ENCODE assay signal across 24 cellular contexts in genomic region chr10:77634939-77635338, GRCh38. TPM values are rescaled to one million over a fixed set of nuclear protein-coding genes. Genes with fewer than 3 reads are reported as not detected.
DNase-seq lines count a peak whose midpoint lies in the region; ATAC-seq and TF ChIP-seq lines count a peak whose summit lies in the region.
"Had no signal": no experiment of that assay in that cellular context is flagged by ENCODE, and none has a peak within 500 bp of the region (broad histone marks: within the 10 kb centered on the region; RNA-seq: fewer than 3 reads in every experiment).

No MANE protein-coding gene starts in this region.

- H2AK5ac ChIP-seq in trophoblast cell (ENCODE audit: low read length), result no peak overlapping the region

- H4K91ac ChIP-seq in trophoblast cell (ENCODE audit: low read depth, low read length), result no peak overlapping the region

- H3K4me1 ChIP-seq in ascending aorta (peaks cover 6 to 51% of the 10 kb centered on the region in 2 donors), trophoblast cell (ENCODE audit: control insufficient read depth in 1 of 2, insufficient read depth in 2 of 2, low read length in 2 of 2) (peaks cover 7 to 21% of the 10 kb centered on the region in 2 experiments)
- H3K4me1 ChIP-seq: SJCRH30 had no signal

- H2BK120ac ChIP-seq in trophoblast cell (ENCODE audit: insufficient read depth, low read length, poor library complexity), result no peak overlapping the region

- peaks cover 32% of the 10 kb centered on the region for H3K79me1 ChIP-seq in trophoblast cell (ENCODE audit: low read length)

- H3K27ac Mint-ChIP-seq in WTC11, result no peak overlapping the region
- H3K27ac Mint-ChIP-seq: activated naive CD8-positive, alpha-beta T cell treated with anti-CD3 and anti-CD28 coated beads for 36 hours; CD4-positive, alpha-beta T cell; naive thymus-derived CD4-positive, alpha-beta T cell had no signal

- peaks cover 28% of the 10 kb centered on the region for H3K4me1 Mint-ChIP-seq in WTC11

- peak overlapping the region; percentile 91 for H3K4me2 ChIP-seq in trophoblast cell (ENCODE audit: low read length)

- no peaks in the 10 kb centered on the region for H3K36me3 Mint-ChIP-seq in WTC11
- H3K36me3 Mint-ChIP-seq: activated naive CD8-positive, alpha-beta T cell treated with anti-CD3 and anti-CD28 coated beads for 36 hours; naive thymus-derived CD4-positive, alpha-beta T cell had no signal

- H3K9ac ChIP-seq in trophoblast cell (ENCODE audit: low read length), result no peak overlapping the region
- H3K9ac ChIP-seq: GM23248 had no signal

- POLR2A ChIA-PET in WTC11 (lab: Charles Lee), result interaction anchor here (1.0 to 1.2 kb wide), 2 partner anchors 8 to 248 kb away, joined by 3 to 4 read pairs; no protein-coding TSS in a partner anchor

- peak overlapping the region; percentile 18 for H3K23ac ChIP-seq in trophoblast cell (ENCODE audit: low read length)

- TF ChIP-seq CTCF in 22Rv1 (IDR thresholded peaks at IDR 0.05) (no peak), ascending aorta (IDR thresholded peaks at IDR 0.05) (no peak), foreskin fibroblast (IDR thresholded peaks at IDR 0.05; ENCODE audit: low read depth, low read length) (no peak), WTC11 (IDR thresholded peaks at IDR 0.05) (no peak)

- H3K4ac ChIP-seq in trophoblast cell (ENCODE audit: low read depth, low read length), result no peak overlapping the region

- intact Hi-C loops in ascending aorta (cut with DNase I), result loop anchor here (5.0 kb wide), 3 partner anchors 83 to 388 kb away; no protein-coding TSS in a partner anchor

- no peak overlapping the region for H2BK12ac ChIP-seq in trophoblast cell (ENCODE audit: low read length)

- H3K27me3 ChIP-seq in ascending aorta (no peaks in the 10 kb centered on the region), trophoblast cell (ENCODE audit: insufficient read depth, low read length) (no peaks in the 10 kb centered on the region)

- no peaks in the 10 kb centered on the region for H3K9me3 ChIP-seq in ascending aorta
- no peaks in the 10 kb centered on the region for H3K9me3 ChIP-seq in trophoblast cell (ENCODE audit: insufficient read depth, low read depth, low read length)
- H3K9me3 ChIP-seq: lower lobe of right lung, psoas muscle, SJCRH30, spleen had no signal

- no peak for DNase-seq in ascending aorta (ENCODE audit: low spot score in 2 of 2)
- DNase-seq in foreskin fibroblast, result no peak
- DNase-seq in trophoblast cell, result no peak
- DNase-seq in kidney tubule cell (ENCODE audit: low spot score), result no peak
- no peak for DNase-seq in WTC11 (ENCODE audit: low spot score)
- no peak for DNase-seq in NOMO-1 treated with dmso at 0.1 percent for 144 hours (lab: John Stamatoyannopoulos, UW; ENCODE audit: unreplicated experiment)
- DNase-seq: activated CD8-positive, alpha-beta memory T cell treated with anti-CD3 and anti-CD28 coated beads for 24 hours; activated naive CD8-positive, alpha-beta T cell treated with anti-CD3 and anti-CD28 coated beads for 36 hours; CD4-positive, alpha-beta T cell; erythroblast; GM23248; lower lobe of right lung; naive thymus-derived CD4-positive, alpha-beta T cell; NCI-H1092; NCI-H748 treated with DMSO at 0.1 percent for 48 hours; PC-9; psoas muscle; SJCRH30; spleen; T-helper 9 cell had no signal

- H3K27ac ChIP-seq in 22Rv1 (peak overlapping the region; percentile 28; the same call in 1 of the 2 replicates), ascending aorta (peak overlapping the region; percentile 79 to 86), trophoblast cell (ENCODE audit: low read depth, low read length) (no peak overlapping the region)
- H3K27ac ChIP-seq: GM23248, HL-60, lower lobe of right lung, PC-9, psoas muscle, SJCRH30 had no signal

- H3K36me3 ChIP-seq in ascending aorta, result no peaks in the 10 kb centered on the region
- peaks cover 18 to 25% of the 10 kb centered on the region in 2 experiments for H3K36me3 ChIP-seq in trophoblast cell (ENCODE audit: control insufficient read depth in 1 of 2, insufficient read depth in 2 of 2, low read length in 2 of 2)
- H3K36me3 ChIP-seq: lower lobe of right lung, SJCRH30, spleen had no signal

- peaks cover 60% of the 10 kb centered on the region for H3K27me3 Mint-ChIP-seq in WTC11 (ENCODE audit: low read depth)

- H3K4me3 ChIP-seq in ascending aorta, result peak overlapping the region; percentile 75 to 76
- peak overlapping the region; percentile 56 to 89 for H3K4me3 ChIP-seq in foreskin fibroblast (ENCODE audit: low read depth in 1 of 2, low read length in 2 of 2)
- no peak overlapping the region for H3K4me3 ChIP-seq in trophoblast cell (ENCODE audit: low read depth, low read length)
- H3K4me3 ChIP-seq: PC-9, SJCRH30 had no signal

- peaks cover 30% of the 10 kb centered on the region for H3K79me2 ChIP-seq in trophoblast cell (ENCODE audit: control insufficient read depth, insufficient read depth, low read length, poor library complexity)

- H4K12ac ChIP-seq in trophoblast cell (ENCODE audit: low read depth, low read length), result no peak overlapping the region

- no peaks in the 10 kb centered on the region for H3K9me3 Mint-ChIP-seq in WTC11
- H3K9me3 Mint-ChIP-seq: activated naive CD8-positive, alpha-beta T cell treated with anti-CD3 and anti-CD28 coated beads for 36 hours; CD4-positive, alpha-beta T cell had no signal

- no CpG with 5 or more reads among the region's 4 CpGs for WGBS in trophoblast cell (ENCODE audit: extremely low coverage, insufficient coverage, insufficient read length)

- no peak overlapping the region for H3K4me3 Mint-ChIP-seq in WTC11
- H3K4me3 Mint-ChIP-seq: activated naive CD8-positive, alpha-beta T cell treated with anti-CD3 and anti-CD28 coated beads for 36 hours; CD4-positive, alpha-beta T cell; naive thymus-derived CD4-positive, alpha-beta T cell had no signal

- H3K18ac ChIP-seq in trophoblast cell (ENCODE audit: low read length), result no peak overlapping the region

- no peak overlapping the region for H3K14ac ChIP-seq in trophoblast cell (ENCODE audit: low read length)

- H2BK5ac ChIP-seq in trophoblast cell (ENCODE audit: low read depth, low read length, poor library complexity), result no peak overlapping the region

- H4K8ac ChIP-seq in trophoblast cell (ENCODE audit: low read depth, low read length), result no peak overlapping the region

- no peak for ATAC-seq in WTC11
- no peak for ATAC-seq in GM21717 (IDR thresholded peaks at IDR 0.05; ENCODE audit: unreplicated experiment)
- ATAC-seq: activated CD4-positive, CD25-positive, alpha-beta regulatory T cell treated with anti-CD3 and anti-CD28 coated beads, Interleukin-2, amount 50 U/mL, for 24 hours; lower lobe of right lung; naive thymus-derived CD4-positive, alpha-beta T cell; psoas muscle had no signal

- CTCF ChIA-PET in WTC11 (lab: Charles Lee), result interaction anchor here (1.6 to 6.5 kb wide), 7 partner anchors 9 to 460 kb away, joined by 5 to 50 read pairs (median 8); no protein-coding TSS in a partner anchor

- H2AFZ ChIP-seq in trophoblast cell (ENCODE audit: insufficient read depth, low read length, poor library complexity), result no peak overlapping the region
- H2AFZ ChIP-seq: GM23248, PC-9 had no signal

TF ChIP-seq in WTC11, 78 proteins besides CTCF, POLR2A, EP300 and RAD21:
- TF ChIP-seq ATF3 (CRISPR knock-in tag; conservative IDR thresholded peaks at IDR 0.05) (no peak), JUN (CRISPR knock-in tag; IDR thresholded peaks at IDR 0.05) (no peak), ZNF232 (CRISPR knock-in tag; IDR thresholded peaks at IDR 0.05) (no peak), MYBL2 (CRISPR knock-in tag; IDR thresholded peaks at IDR 0.05) (no peak), AFF4 (CRISPR knock-in tag; IDR thresholded peaks at IDR 0.05; ENCODE audit: borderline replicate concordance) (no peak), TEAD4 (CRISPR knock-in tag; IDR thresholded peaks at IDR 0.05) (no peak), ESRRA (CRISPR knock-in tag; IDR thresholded peaks at IDR 0.05; ENCODE audit: borderline replicate concordance) (no peak), ZNF317 (CRISPR knock-in tag; IDR thresholded peaks at IDR 0.05; ENCODE audit: borderline replicate concordance, low read depth) (no peak)

RNA-seq across cellular contexts. Expression of gene KCNMA1, which starts 2.7 kb away (rescaled TPM):
- 28.6 TPM for total RNA-seq in ascending aorta
- polyA plus RNA-seq in trophoblast cell (2013), result 130 and 138 TPM in 2 replicates
- total RNA-seq in WTC11 (2021), result 4.1 to 7.3 TPM (median 5.3 TPM) in 3 replicates
- total RNA-seq: activated naive CD8-positive, alpha-beta T cell treated with anti-CD3 and anti-CD28 coated beads for 36 hours; CD4-positive, alpha-beta T cell had no signal
- polyA plus RNA-seq: naive thymus-derived CD4-positive, alpha-beta T cell had no signal
